21 cellular contexts compared by ENCODE assay signal in genomic region chr4:86876894-86877685, GRCh38. TPM values are rescaled to one million over a fixed set of nuclear protein-coding genes. Genes with fewer than 3 reads are reported as not detected.
"Had no signal": no experiment of that assay in that cellular context is flagged by ENCODE, and none has a peak within 500 bp of the region (broad histone marks: within the 10 kb centered on the region; RNA-seq: fewer than 3 reads in every experiment).

No MANE protein-coding gene starts in this region.

- H3K27ac Mint-ChIP-seq: activated naive CD4-positive, alpha-beta T cell treated with anti-CD3 and anti-CD28 coated beads, Interleukin-2, amount 50 U/mL, for 24 hours; natural killer cell treated with Interleukin-12 subunit alpha and Interleukin-12 subunit beta and Interleukin-15 and Interleukin-18, amount 100 ng/mL, for 72 hours; WTC11 had no signal

- H3K27me3 Mint-ChIP-seq: activated naive CD4-positive, alpha-beta T cell treated with anti-CD3 and anti-CD28 coated beads, Interleukin-2, amount 50 U/mL, for 24 hours had no signal

- ATAC-seq: left ventricle myocardium superior; natural killer cell treated with Interleukin-12 subunit alpha and Interleukin-12 subunit beta and Interleukin-15 and Interleukin-18, amount 100 ng/mL, for 72 hours; right lobe of liver; WTC11 had no signal

- H3K27me3 ChIP-seq: ascending aorta, right lobe of liver, upper lobe of left lung had no signal

- DNase-seq: activated gamma-delta T cell treated with Interleukin-2 at 50 U/mL for 16 hours; activated T-cell treated with anti-CD3 and anti-CD28 coated beads, Interleukin-2, amount 50 U/mL, for 1 hour; glutamatergic neuron; hippocampal formation; kidney glomerular epithelial cell; left ventricle myocardium superior; posterior cingulate gyrus; right lobe of liver; small intestine; stimulated activated CD4-positive, alpha-beta T cell treated with anti-CD3 and anti-CD28 coated beads, Interleukin-2, amount 100 ng/mL, for 48 hours; stimulated activated naive CD4-positive, alpha-beta T cell; T-helper 9 cell had no signal

- H3K4me1 ChIP-seq: ascending aorta, right lobe of liver, upper lobe of left lung had no signal

- H3K4me3 Mint-ChIP-seq: activated naive CD4-positive, alpha-beta T cell treated with anti-CD3 and anti-CD28 coated beads, Interleukin-2, amount 50 U/mL, for 24 hours; natural killer cell treated with Interleukin-12 subunit alpha and Interleukin-12 subunit beta and Interleukin-15 and Interleukin-18, amount 100 ng/mL, for 72 hours; WTC11 had no signal

- H3K36me3 ChIP-seq: ascending aorta, right lobe of liver, upper lobe of left lung had no signal

- H3K4me3 ChIP-seq: ascending aorta, coronary artery, right lobe of liver, upper lobe of left lung had no signal

- H3K4me1 Mint-ChIP-seq: activated naive CD4-positive, alpha-beta T cell treated with anti-CD3 and anti-CD28 coated beads, Interleukin-2, amount 50 U/mL, for 24 hours; WTC11 had no signal

- H3K27ac ChIP-seq: ascending aorta, coronary artery, right lobe of liver, upper lobe of left lung had no signal

RNA-seq across cellular contexts. Expression of gene C4orf36, which starts 15.1 kb away (rescaled TPM):
- total RNA-seq: ascending aorta; natural killer cell treated with Interleukin-12 subunit alpha and Interleukin-12 subunit beta and Interleukin-15 and Interleukin-18, amount 100 ng/mL, for 72 hours; T-helper 1 cell treated with Interleukin-12 subunit alpha and Interleukin-12 subunit beta and Interleukin-4 antibody, amounts not matched to agents 30 ng/mL and 1 ng/mL, for 36 hours had no signal

RNA-seq across cellular contexts. Expression of gene SLC10A6, which starts 27.9 kb away (rescaled TPM):
- total RNA-seq: frontal cortex; natural killer cell treated with Interleukin-12 subunit alpha and Interleukin-12 subunit beta and Interleukin-15 and Interleukin-18, amount 100 ng/mL, for 72 hours; T-helper 1 cell treated with Interleukin-12 subunit alpha and Interleukin-12 subunit beta and Interleukin-4 antibody, amounts not matched to agents 30 ng/mL and 1 ng/mL, for 36 hours; WTC11 had no signal
- polyA plus RNA-seq: fibroblast of lung had no signal
